25 cellular contexts compared by ENCODE assay signal in genomic region chr4:89685690-89686089, GRCh38.
"Had no signal": no experiment of that assay in that cellular context is flagged by ENCODE, and none has a peak within 500 bp of the region (broad histone marks: within the 10 kb centered on the region; RNA-seq: fewer than 3 reads in every experiment).

No MANE protein-coding gene starts in this region.

- H3K27ac Mint-ChIP-seq: IgD-negative memory B cell had no signal

- H3K4me3 Mint-ChIP-seq: IgD-negative memory B cell had no signal

- ATAC-seq: K562, Right ventricle myocardium inferior, SK-N-SH treated with all-trans-retinoic acid at 6 μM for 48 hours had no signal

- H3K27me3 Mint-ChIP-seq: IgD-negative memory B cell had no signal

- H3K36me3 Mint-ChIP-seq: IgD-negative memory B cell had no signal

- H3K4me1 Mint-ChIP-seq: IgD-negative memory B cell had no signal

- DNase-seq: Kasumi-1; MG63; NCI-H1092; NCI-H1105 treated with DMSO at 0.1 percent for 48 hours; NCI-H1417 treated with DMSO at 0.1 percent for 48 hours; NCI-H146; NCI-H1694 treated with DMSO at 0.1 percent for 48 hours; NCI-H1930; NCI-H2081; NCI-H2107; NCI-H226; NCI-H446; NCI-H510A; NCI-H524 treated with DMSO at 0.1 percent for 48 hours; NCI-H69; NCI-H774; NK-92 treated with Interleukin-12 subunit alpha and Interleukin-12 subunit beta, amount 100 ng/mL, for 24 hours; PC-9; Peyer's patch; SHP77 treated with DMSO at 0.1 percent for 48 hours; SJCRH30 had no signal
